ENCODE assay signal across 17 cellular contexts in the genomic region with DNA sequence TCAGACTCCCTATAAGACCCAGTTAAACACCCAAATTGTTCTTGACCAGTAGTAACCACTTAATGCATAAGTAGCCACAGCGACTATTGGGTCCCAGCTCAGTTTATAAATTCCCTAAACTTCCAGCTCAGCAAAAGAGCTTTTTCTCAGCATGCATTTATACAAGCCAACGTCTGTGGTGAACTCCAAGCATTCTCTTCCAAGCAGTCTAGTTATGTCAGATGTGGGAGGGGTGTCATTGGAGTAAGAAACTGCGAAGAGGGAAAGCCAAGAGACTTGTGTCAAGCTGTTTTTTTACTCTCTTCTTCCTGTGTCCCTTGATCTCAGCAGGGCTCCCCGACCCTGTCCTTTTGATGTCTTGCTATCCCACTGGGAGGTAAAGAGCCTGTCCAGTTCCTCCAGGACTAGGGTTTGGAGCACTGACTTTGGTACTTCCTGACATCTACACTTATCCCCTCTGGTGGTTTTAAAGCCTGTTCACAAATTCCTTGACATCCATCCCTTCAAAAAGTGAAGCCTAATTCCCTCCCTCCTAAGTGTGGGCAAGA.
A peak's percentile ranks its signal among the peaks of the same experiment; 100 is the strongest.
DNase-seq lines count a peak whose midpoint lies in the region; ATAC-seq, FAIRE-seq and TF ChIP-seq lines count a peak whose summit lies in the region.
"Had no signal": no experiment of that assay in that cellular context is flagged by ENCODE, and none has a peak within 500 bp of the region (broad histone marks: within the 10 kb centered on the region; RNA-seq: fewer than 3 reads in every experiment).

No MANE protein-coding gene starts in this region.

- H3F3A ChIP-seq in PC-9 (ENCODE audit: insufficient read depth, low read depth): peaks cover 23% of the 10 kb centered on the region

- peaks cover 44% of the 10 kb centered on the region for H3K4me1 Mint-ChIP-seq in endothelial cell (ENCODE audit: unreplicated experiment)
- H3K4me1 Mint-ChIP-seq in nephron progenitor cell: peaks cover 52% of the 10 kb centered on the region
- H3K4me1 Mint-ChIP-seq: activated CD4-positive, alpha-beta memory T cell treated with anti-CD3 and anti-CD28 coated beads, Interleukin-2, amount 10 ng/mL, durations not matched to agents 7 days and 5 days; activated naive CD8-positive, alpha-beta T cell treated with anti-CD3 and anti-CD28 coated beads for 36 hours; CD4-positive, CD25-positive, alpha-beta regulatory T cell; naive thymus-derived CD8-positive, alpha-beta T cell had no signal

- H3K9me3 Mint-ChIP-seq in endothelial cell (ENCODE audit: unreplicated experiment) (no peaks in the 10 kb centered on the region), nephron progenitor cell (peaks cover 12% of the 10 kb centered on the region)
- H3K9me3 Mint-ChIP-seq: activated CD4-positive, alpha-beta memory T cell treated with anti-CD3 and anti-CD28 coated beads, Interleukin-2, amount 10 ng/mL, durations not matched to agents 7 days and 5 days; T-helper 1 cell treated with Interleukin-12 subunit alpha and Interleukin-12 subunit beta and Interleukin-4 antibody, amounts not matched to agents 30 μg/mL and 1 μg/mL, for 36 hours had no signal

- H3K4me1 ChIP-seq in PC-9 (replicated peaks; ENCODE audit: insufficient read depth): peaks cover 53% of the 10 kb centered on the region

- no peaks in the 10 kb centered on the region for H3K27me3 ChIP-seq in PC-9 (ENCODE audit: insufficient read depth, low read depth)

- 0 out of 2 replicates have a peak, but pooled peaks cover under 1% of the 10 kb centered on the region for H3K9me3 ChIP-seq in PC-9 (ENCODE audit: insufficient read depth, low read depth)

- FAIRE-seq in GM12892 (lab: Jason Lieb, UNC): no peak

- no peak for ATAC-seq in HG03432 (IDR thresholded peaks at IDR 0.05; ENCODE audit: unreplicated experiment)
- ATAC-seq in GM18861 (IDR thresholded peaks at IDR 0.05; ENCODE audit: unreplicated experiment): no peak
- ATAC-seq: naive thymus-derived CD8-positive, alpha-beta T cell had no signal

- peaks cover 1% of the 10 kb centered on the region for H3K27me3 Mint-ChIP-seq in endothelial cell (ENCODE audit: unreplicated experiment)
- H3K27me3 Mint-ChIP-seq in nephron progenitor cell (ENCODE audit: low read depth, poor library complexity): peaks cover 6% of the 10 kb centered on the region

- no peak for TF ChIP-seq POLR2A in GM12892 (IDR thresholded peaks at IDR 0.05; ENCODE audit: low read depth, low read length)

- H2AFZ ChIP-seq in PC-9: 0 out of 2 replicates have a peak overlapping the region, but pooled peaks have one; percentile 11

- peaks cover 58% of the 10 kb centered on the region for H3K79me2 ChIP-seq in PC-9 (ENCODE audit: low read depth)

- CTCF ChIA-PET in PC-9 (lab: Charles Lee): no interaction called here

- peak; percentile 72 for DNase-seq in EH (ENCODE audit: low read depth)
- DNase-seq in PC-9: no peak
- DNase-seq in endothelial cell (ENCODE audit: low spot score): no peak
- peak; percentile 16 for DNase-seq in nephron progenitor cell
- DNase-seq in NCI-H2196 treated with DMSO at 0.1 percent for 48 hours (lab: John Stamatoyannopoulos, UW; ENCODE audit: unreplicated experiment): no peak
- DNase-seq in GM12892 (ENCODE audit: insufficient read length): no peak
- DNase-seq: activated CD4-positive, alpha-beta memory T cell treated with anti-CD3 and anti-CD28 coated beads, Interleukin-2, amount 10 ng/mL, durations not matched to agents 7 days and 5 days; activated naive CD8-positive, alpha-beta T cell treated with anti-CD3 and anti-CD28 coated beads for 36 hours; CD4-positive, CD25-positive, alpha-beta regulatory T cell; naive thymus-derived CD8-positive, alpha-beta T cell; NCI-H187 treated with DMSO at 0.1 percent for 48 hours; NK-92 treated with Interleukin-12 subunit alpha and Interleukin-12 subunit beta, amount 100 ng/mL, for 24 hours; stimulated activated CD8-positive, alpha-beta memory T cell treated with anti-CD3 and anti-CD28 coated beads, Interleukin-4, amount 100 ng/mL, for 48 hours had no signal

- peak overlapping the region; percentile 56 for H3K4me2 ChIP-seq in PC-9

- no peaks in the 10 kb centered on the region for H3K36me3 ChIP-seq in PC-9 (ENCODE audit: low read depth)

- no peaks in the 10 kb centered on the region for H4K20me1 ChIP-seq in PC-9 (ENCODE audit: insufficient read depth)

- TF ChIP-seq CTCF in PC-9 (conservative IDR thresholded peaks at IDR 0.05) (no peak), endothelial cell (IDR thresholded peaks at IDR 0.05; ENCODE audit: unreplicated experiment) (no peak), nephron progenitor cell (IDR thresholded peaks at IDR 0.05) (no peak)

- H3K27ac Mint-ChIP-seq in endothelial cell (ENCODE audit: unreplicated experiment): peak overlapping the region; percentile 87
- H3K27ac Mint-ChIP-seq in nephron progenitor cell: peak overlapping the region; percentile 82
- H3K27ac Mint-ChIP-seq: activated CD4-positive, alpha-beta memory T cell treated with anti-CD3 and anti-CD28 coated beads, Interleukin-2, amount 10 ng/mL, durations not matched to agents 7 days and 5 days; activated naive CD8-positive, alpha-beta T cell treated with anti-CD3 and anti-CD28 coated beads for 36 hours; CD4-positive, CD25-positive, alpha-beta regulatory T cell; naive thymus-derived CD8-positive, alpha-beta T cell; T-helper 1 cell treated with Interleukin-12 subunit alpha and Interleukin-12 subunit beta and Interleukin-4 antibody, amounts not matched to agents 30 μg/mL and 1 μg/mL, for 36 hours had no signal

- POLR2A ChIA-PET in PC-9 (lab: Charles Lee; ENCODE audit: unreplicated experiment): interaction anchor here (0.7 kb wide), 1 partner anchor 14 kb away, joined by 5 read pairs; no protein-coding TSS in a partner anchor

- intact Hi-C loops in PC-9 (cut with micrococcal nuclease; ENCODE audit: unreplicated experiment): loop anchor here (2.0 kb wide), 1 partner anchor 69 kb away; a partner anchor contains a TSS

- H3K4me3 Mint-ChIP-seq in endothelial cell (ENCODE audit: unreplicated experiment): no peak overlapping the region
- H3K4me3 Mint-ChIP-seq in nephron progenitor cell: no peak overlapping the region
- H3K4me3 Mint-ChIP-seq: activated CD4-positive, alpha-beta memory T cell treated with anti-CD3 and anti-CD28 coated beads, Interleukin-2, amount 10 ng/mL, durations not matched to agents 7 days and 5 days; activated naive CD8-positive, alpha-beta T cell treated with anti-CD3 and anti-CD28 coated beads for 36 hours; CD4-positive, CD25-positive, alpha-beta regulatory T cell; naive thymus-derived CD8-positive, alpha-beta T cell; T-helper 1 cell treated with Interleukin-12 subunit alpha and Interleukin-12 subunit beta and Interleukin-4 antibody, amounts not matched to agents 30 μg/mL and 1 μg/mL, for 36 hours had no signal

- H3K36me3 Mint-ChIP-seq in endothelial cell (ENCODE audit: low read depth, unreplicated experiment): peaks cover under 1% of the 10 kb centered on the region
- peaks cover 10% of the 10 kb centered on the region for H3K36me3 Mint-ChIP-seq in nephron progenitor cell (ENCODE audit: low read depth)
- H3K36me3 Mint-ChIP-seq: activated naive CD8-positive, alpha-beta T cell treated with anti-CD3 and anti-CD28 coated beads for 36 hours; CD4-positive, CD25-positive, alpha-beta regulatory T cell had no signal

- H3K4me3 ChIP-seq in PC-9: no peak overlapping the region

- peak overlapping the region; percentile 85 for H3K27ac ChIP-seq in PC-9
- H3K27ac ChIP-seq: epithelial cell of prostate had no signal

- TSS peak; percentile 96 for BruUV-seq in PC-9 (replicated peaks; lab: Mats Ljungman, UMichigan)

- no peaks in the 10 kb centered on the region; the same call in none of the 2 replicates for H3K9me2 ChIP-seq in PC-9 (ENCODE audit: insufficient read depth)

Comparison
In these comparisons a context has a peak if more than half of its experiments do, and no peak if none do; other contexts are left out.
1. DNase-seq: peak in EH (single experiment) and nephron progenitor cell (single experiment); none in PC-9 (0 of 2), endothelial cell (single experiment), NCI-H2196 treated with DMSO at 0.1 percent for 48 hours (single experiment) and GM12892 (single experiment).